14 cellular contexts compared by ENCODE assay signal in genomic region chr18:60599267-60599666, GRCh38.
DNase-seq lines count a peak whose midpoint lies in the region; ATAC-seq and TF ChIP-seq lines count a peak whose summit lies in the region.
"Had no signal": no experiment of that assay in that cellular context is flagged by ENCODE, and none has a peak within 500 bp of the region (broad histone marks: within the 10 kb centered on the region; RNA-seq: fewer than 3 reads in every experiment).

No MANE protein-coding gene starts in this region.

- intact Hi-C loops in esophagus muscularis mucosa (cut with DNase I) (no loop called here), uterus (cut with DNase I; ENCODE audit: low total_unique reads) (no loop called here)

- H3K4me3 ChIP-seq in GM06990 (replicated peaks; ENCODE audit: low read depth, low read length): no peak overlapping the region
- no peak overlapping the region for H3K4me3 ChIP-seq in esophagus muscularis mucosa
- no peak overlapping the region for H3K4me3 ChIP-seq in uterus
- H3K4me3 ChIP-seq: spleen, thyroid gland had no signal

- DNase-seq in GM06990 (ENCODE audit: extremely low read depth, insufficient read length): peak; percentile 44
- DNase-seq in esophagus muscularis mucosa (ENCODE audit: extremely low spot score): no peak
- DNase-seq in NCI-H2081 treated with DMSO at 0.1 percent for 48 hours (lab: John Stamatoyannopoulos, UW): no peak
- no peak for DNase-seq in glutamatergic neuron
- no peak for DNase-seq in uterus
- DNase-seq: 8988T; activated effector memory CD4-positive, alpha-beta T cell treated with anti-CD3 and anti-CD28 coated beads, Interleukin-2, amount 50 U/mL, for 16 hours; hippocampal formation; NCI-H2107; spleen; thyroid gland had no signal

- no peak for TF ChIP-seq EP300 in esophagus muscularis mucosa (IDR thresholded peaks at IDR 0.05)

- ATAC-seq in GM19324 (IDR thresholded peaks at IDR 0.05; ENCODE audit: low FRiP score, unreplicated experiment): peak; percentile 93
- ATAC-seq in HG02588 (IDR thresholded peaks at IDR 0.05; ENCODE audit: unreplicated experiment): peak; percentile 89
- ATAC-seq in HG03135 (IDR thresholded peaks at IDR 0.05; ENCODE audit: unreplicated experiment): peak; percentile 98

- TF ChIP-seq POLR2A in esophagus muscularis mucosa (IDR thresholded peaks at IDR 0.05; ENCODE audit: low read depth): no peak
- no peak for TF ChIP-seq POLR2A in uterus (IDR thresholded peaks at IDR 0.05)

- no peaks in the 10 kb centered on the region for H3K27me3 Mint-ChIP-seq in glutamatergic neuron (ENCODE audit: unreplicated experiment)

- no peaks in the 10 kb centered on the region for H3K9me3 ChIP-seq in esophagus muscularis mucosa
- no peaks in the 10 kb centered on the region for H3K9me3 ChIP-seq in uterus
- H3K9me3 ChIP-seq: spleen, thyroid gland had no signal

- H3K4me1 Mint-ChIP-seq in glutamatergic neuron (ENCODE audit: low read depth, unreplicated experiment): no peaks in the 10 kb centered on the region

- no peak overlapping the region for H3K27ac ChIP-seq in esophagus muscularis mucosa (replicated peaks in 1 of 4)
- no peak overlapping the region for H3K27ac ChIP-seq in uterus
- H3K27ac ChIP-seq: spleen, thyroid gland had no signal

- H3K4me3 Mint-ChIP-seq in glutamatergic neuron (ENCODE audit: unreplicated experiment): no peak overlapping the region

- H3K36me3 Mint-ChIP-seq in glutamatergic neuron (ENCODE audit: unreplicated experiment): no peaks in the 10 kb centered on the region

- H3K27ac Mint-ChIP-seq in glutamatergic neuron (ENCODE audit: unreplicated experiment): no peak overlapping the region

- no peaks in the 10 kb centered on the region for H3K9me3 Mint-ChIP-seq in glutamatergic neuron (ENCODE audit: unreplicated experiment)

- TF ChIP-seq CTCF in GM06990 (IDR thresholded peaks at IDR 0.05; ENCODE audit: insufficient read depth, low read length, poor library complexity, severe bottlenecking) (no peak), esophagus muscularis mucosa (IDR thresholded peaks at IDR 0.05) (no peak), glutamatergic neuron (IDR thresholded peaks at IDR 0.05; ENCODE audit: partially characterized antibody, unreplicated experiment) (no peak), uterus (IDR thresholded peaks at IDR 0.05) (no peak)

- 62% methylated on average over 1 of the region's 1 CpG for WGBS in esophagus muscularis mucosa

- H3K27me3 ChIP-seq in GM06990 (replicated peaks; ENCODE audit: control insufficient read depth, insufficient read depth, low read length) (no peaks in the 10 kb centered on the region), esophagus muscularis mucosa (no peaks in the 10 kb centered on the region), uterus (no peaks in the 10 kb centered on the region)
- H3K27me3 ChIP-seq: spleen, thyroid gland had no signal

- H3K36me3 ChIP-seq in GM06990 (ENCODE audit: control insufficient read depth, insufficient read depth, low read length): no peaks in the 10 kb centered on the region
- no peaks in the 10 kb centered on the region for H3K36me3 ChIP-seq in esophagus muscularis mucosa
- no peaks in the 10 kb centered on the region for H3K36me3 ChIP-seq in uterus
- H3K36me3 ChIP-seq: spleen, thyroid gland had no signal

- H3K4me1 ChIP-seq in esophagus muscularis mucosa (no peaks in the 10 kb centered on the region), uterus (no peaks in the 10 kb centered on the region)
- H3K4me1 ChIP-seq: spleen, thyroid gland had no signal
